8 cellular contexts compared by ENCODE assay signal in the genomic region with DNA sequence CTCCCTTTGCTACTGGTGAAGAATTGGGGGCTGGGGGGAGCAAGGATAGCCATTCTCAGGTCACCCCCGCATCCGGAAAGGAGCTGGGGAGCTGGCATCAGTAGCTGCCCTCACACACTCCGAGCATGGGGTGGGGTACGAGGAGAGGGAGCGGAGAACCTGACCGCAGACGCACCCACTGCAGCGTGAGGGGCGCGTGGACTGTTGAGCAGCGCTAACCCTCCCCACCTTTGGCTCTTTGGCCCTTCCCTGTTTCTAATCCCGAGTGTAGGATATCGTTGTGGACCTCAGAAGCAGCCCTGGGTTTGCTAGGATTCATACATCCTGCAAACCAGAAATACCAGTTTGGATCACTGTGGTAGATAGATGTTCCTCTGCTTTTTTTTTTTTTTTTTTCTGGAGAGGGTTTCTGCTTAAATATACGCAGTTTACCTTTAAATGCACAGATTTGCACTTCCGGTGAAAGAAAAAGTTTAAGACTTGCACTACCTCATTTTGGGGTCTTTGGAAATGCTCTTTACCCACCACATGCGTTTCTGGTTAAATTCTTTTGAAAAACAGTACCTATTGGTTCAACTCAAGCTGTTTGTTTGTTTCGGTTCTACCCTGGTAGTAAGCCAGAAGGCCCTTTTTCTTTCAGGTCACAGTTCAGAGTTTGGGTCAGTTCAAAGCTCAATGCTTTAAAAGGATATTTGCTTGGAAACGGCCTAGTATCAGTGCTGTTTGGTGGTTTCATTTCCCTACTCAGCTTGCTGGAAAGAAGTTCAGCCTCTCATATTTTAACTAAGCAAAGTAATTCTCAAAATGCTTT. TPM values are rescaled to one million over a fixed set of nuclear protein-coding genes. Genes with fewer than 3 reads are reported as not detected.
DNase-seq lines count a peak whose midpoint lies in the region; ATAC-seq, FAIRE-seq and TF ChIP-seq lines count a peak whose summit lies in the region.

No MANE protein-coding gene starts in this region.

- H3K79me2 ChIP-seq in OCI-LY7 (ENCODE audit: insufficient read depth, low read depth, low read length) (peaks cover 57% of the 10 kb centered on the region), astrocyte (ENCODE audit: insufficient read depth, low read length) (peaks cover 57% of the 10 kb centered on the region)

- peak overlapping the region; percentile 99 for H3K4me3 ChIP-seq in OCI-LY7 (ENCODE audit: low read depth, low read length, poor library complexity, severe bottlenecking)
- H3K4me3 ChIP-seq in astrocyte (ENCODE audit: insufficient read depth, low read depth, low read length), result peak overlapping the region; percentile 99
- H3K4me3 ChIP-seq in iPS-15b (ENCODE audit: low read depth, low read length), result peak overlapping the region; percentile 93
- peak overlapping the region; percentile 96 for H3K4me3 ChIP-seq in skeletal muscle satellite cell (ENCODE audit: low read length)

- peak overlapping the region; percentile 88 for H3K27ac Mint-ChIP-seq in astrocyte (ENCODE audit: unreplicated experiment)

- POLR2A ChIA-PET in OCI-LY7 (lab: Charles Lee), result interaction anchor here (0.6 to 1.6 kb wide), 10 partner anchors 9 to 97 kb away, joined by 3 to 10 read pairs (median 4); no protein-coding TSS in a partner anchor

- TF ChIP-seq CTCF in C4-2B (conservative IDR thresholded peaks at IDR 0.05) (no peak), OCI-LY7 (conservative IDR thresholded peaks at IDR 0.05; ENCODE audit: low read length) (no peak), astrocyte (IDR thresholded peaks at IDR 0.05; ENCODE audit: insufficient read depth, low read depth, low read length) (no peak)

- no peaks in the 10 kb centered on the region for H3K27me3 ChIP-seq in astrocyte (ENCODE audit: insufficient read depth, low read length)
- H3K27me3 ChIP-seq in iPS-15b (ENCODE audit: control insufficient read depth, insufficient read depth, low read length), result no peaks in the 10 kb centered on the region
- no peaks in the 10 kb centered on the region for H3K27me3 ChIP-seq in skeletal muscle satellite cell (ENCODE audit: control insufficient read depth, insufficient read depth, low read length)

- BruUV-seq in OCI-LY7 (replicated peaks; lab: Mats Ljungman, UMichigan), result no TSS peak

- FAIRE-seq in astrocyte (lab: Jason Lieb, UNC), result no peak

- H3K9me3 ChIP-seq in OCI-LY7 (ENCODE audit: low read length), result no peaks in the 10 kb centered on the region
- H3K9me3 ChIP-seq in astrocyte (ENCODE audit: insufficient read depth, low read depth, low read length), result no peaks in the 10 kb centered on the region
- H3K9me3 ChIP-seq in iPS-15b (ENCODE audit: control insufficient read depth, insufficient read depth, low read length), result no peaks in the 10 kb centered on the region
- no peaks in the 10 kb centered on the region for H3K9me3 ChIP-seq in skeletal muscle satellite cell (replicated peaks; ENCODE audit: low read length)

- H2AFZ ChIP-seq in OCI-LY7 (ENCODE audit: low read length) (peak overlapping the region; percentile 91), astrocyte (ENCODE audit: low read depth, low read length) (peak overlapping the region; percentile 89)

- intact Hi-C loops in OCI-LY7 (cut with micrococcal nuclease; ENCODE audit: unreplicated experiment), result loop anchor here (1.0 to 2.0 kb wide), 3 partner anchors 47 to 92 kb away; a partner anchor contains a TSS

- H3K4me1 Mint-ChIP-seq in astrocyte (ENCODE audit: low read depth, unreplicated experiment), result peaks cover 17% of the 10 kb centered on the region

- H3K4me2 ChIP-seq in OCI-LY7 (ENCODE audit: low read length), result peak overlapping the region; percentile 92
- H3K4me2 ChIP-seq in astrocyte (ENCODE audit: low read length), result peak overlapping the region; percentile 98
- peak overlapping the region; percentile 85 for H3K4me2 ChIP-seq in skeletal muscle satellite cell (ENCODE audit: low read length)

- H3K27me3 Mint-ChIP-seq in astrocyte (ENCODE audit: low read depth, unreplicated experiment), result no peaks in the 10 kb centered on the region

- H3K9ac ChIP-seq in astrocyte (ENCODE audit: low read length) (peak overlapping the region; percentile 98), iPS-15b (ENCODE audit: low read depth, low read length) (peak overlapping the region; percentile 89), skeletal muscle satellite cell (ENCODE audit: low read depth, low read length) (peak overlapping the region; percentile 97)

- DNase-seq in GM19238 (ENCODE audit: insufficient read length, low spot score) (peak; percentile 34), OCI-LY7 (ENCODE audit: low spot score) (peak; percentile 64), astrocyte (ENCODE audit: low read depth) (no peak), AG08395 (ENCODE audit: low spot score) (no peak)

- CTCF ChIA-PET in OCI-LY7 (lab: Charles Lee; ENCODE audit: unreplicated experiment), result interaction anchor here (0.7 kb wide), 1 partner anchor 79 kb away, joined by 3 read pairs; no protein-coding TSS in a partner anchor

- no peaks in the 10 kb centered on the region for H3K9me3 Mint-ChIP-seq in astrocyte (ENCODE audit: unreplicated experiment)

- no peaks in the 10 kb centered on the region for H3K36me3 Mint-ChIP-seq in astrocyte (ENCODE audit: low read depth, unreplicated experiment)

- H4K20me1 ChIP-seq in OCI-LY7 (ENCODE audit: insufficient read depth, low read length), result peaks cover 12% of the 10 kb centered on the region; the same call in 1 of the 2 replicates
- H4K20me1 ChIP-seq in astrocyte (ENCODE audit: insufficient read depth, low read length), result peaks cover 26% of the 10 kb centered on the region

- peak overlapping the region; percentile 94 for H3K4me3 Mint-ChIP-seq in astrocyte (ENCODE audit: unreplicated experiment)

- H3K36me3 ChIP-seq in OCI-LY7 (ENCODE audit: insufficient read depth, low read length), result peaks cover 36% of the 10 kb centered on the region
- H3K36me3 ChIP-seq in astrocyte (ENCODE audit: insufficient read depth, low read length), result no peaks in the 10 kb centered on the region
- H3K36me3 ChIP-seq in iPS-15b (ENCODE audit: control insufficient read depth, insufficient read depth, low read length), result peaks cover 4% of the 10 kb centered on the region
- no peaks in the 10 kb centered on the region for H3K36me3 ChIP-seq in skeletal muscle satellite cell (ENCODE audit: insufficient read depth, low read length)

- H3K27ac ChIP-seq in C4-2B (peak overlapping the region; percentile 99), OCI-LY7 (ENCODE audit: low read depth, low read length, poor library complexity, severe bottlenecking) (peak overlapping the region; percentile 71), astrocyte (ENCODE audit: low read depth, low read length) (peak overlapping the region; percentile 93)

- H3K4me1 ChIP-seq in OCI-LY7 (ENCODE audit: insufficient read depth, low read length, poor library complexity, severe bottlenecking) (peaks cover 28% of the 10 kb centered on the region), astrocyte (ENCODE audit: insufficient read depth, low read length) (peaks cover 25% of the 10 kb centered on the region), iPS-15b (ENCODE audit: control insufficient read depth, insufficient read depth, low read length) (peaks cover 8% of the 10 kb centered on the region), skeletal muscle satellite cell (ENCODE audit: control insufficient read depth, insufficient read depth, low read length) (peaks cover 28% of the 10 kb centered on the region)

- peak; percentile 29 for ATAC-seq in HG03432 (IDR thresholded peaks at IDR 0.05; ENCODE audit: unreplicated experiment)

- no peaks in the 10 kb centered on the region for H3K9me2 ChIP-seq in OCI-LY7 (ENCODE audit: insufficient read depth, low read length)

RNA-seq across cellular contexts. Expression of a gene that starts 0.8 kb away (rescaled TPM):
- 23.5 and 29.6 TPM in 2 replicates for total RNA-seq in OCI-LY7 (2014; rRNA removed; shearing (Covaris generic))
- 34.7 and 40.8 TPM in 2 replicates for total RNA-seq in OCI-LY7 (2022)
- total RNA-seq in astrocyte, result 24.1 and 26.1 TPM in 2 replicates
- 16.2 and 19.0 TPM in 2 replicates for total RNA-seq in skeletal muscle satellite cell (2012; rRNA removed)

RNA-seq across cellular contexts. Expression of a gene that starts 33.2 kb away (rescaled TPM):
- 0.15 and 0.54 TPM in 2 replicates for total RNA-seq in OCI-LY7 (2014; rRNA removed; shearing (Covaris generic))
- total RNA-seq in OCI-LY7 (2022), result 0.29 and 0.39 TPM in 2 replicates
- 0.41 and 0.53 TPM in 2 replicates for total RNA-seq in astrocyte
- 1.1 and 1.5 TPM in 2 replicates for total RNA-seq in skeletal muscle satellite cell (2012; rRNA removed)

Comparison
In these comparisons a context has a peak if more than half of its experiments do, and no peak if none do; other contexts are left out.
1. DNase-seq: peak in GM19238 (single experiment) and OCI-LY7 (single experiment); none in astrocyte (single experiment) and AG08395 (single experiment).
2. Peak in every context shown above with its lines, with median percentiles within 50 percentile points of each other: H3K27ac ChIP-seq, H3K4me2 ChIP-seq, H3K4me3 ChIP-seq and H3K9ac ChIP-seq.